17 cellular contexts compared by ENCODE assay signal in the genomic region with DNA sequence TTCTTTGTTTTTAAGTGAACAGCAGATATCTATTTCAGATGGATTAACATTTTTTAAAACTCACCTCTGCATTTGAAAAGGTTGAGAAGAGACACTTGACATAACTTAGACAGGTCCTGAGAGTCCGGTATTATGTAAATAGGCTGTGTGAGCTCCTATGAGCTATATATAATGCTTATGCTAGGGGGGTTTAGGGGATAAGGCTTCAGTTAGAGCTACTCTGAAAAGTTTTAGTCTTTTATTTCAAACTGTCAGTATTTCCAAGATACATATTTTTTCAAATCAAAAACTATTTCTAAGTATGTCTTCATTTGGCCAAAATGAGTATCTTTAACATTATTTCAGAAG.
"Had no signal": no experiment of that assay in that cellular context is flagged by ENCODE, and none has a peak within 500 bp of the region (broad histone marks: within the 10 kb centered on the region; RNA-seq: fewer than 3 reads in every experiment).

No MANE protein-coding gene starts in this region.

- DNase-seq: activated CD4-positive, alpha-beta memory T cell treated with anti-CD3 and anti-CD28 coated beads, Interleukin-2, amount 10 ng/mL, durations not matched to agents 7 days and 5 days; activated CD4-positive, alpha-beta T cell treated with anti-CD3 and anti-CD28 coated beads, Interleukin-2, amount 10 ng/mL, durations not matched to agents 24 days and 14 days; adrenal gland; cortex of kidney; kidney glomerular epithelial cell; mesenchymal stem cell; ovary; stimulated activated CD4-positive, alpha-beta T cell treated with anti-CD3 and anti-CD28 coated beads, Interleukin-4, amount 100 ng/mL, for 24 hours; stimulated activated naive CD4-positive, alpha-beta T cell treated with Interleukin-2 at 50 U/mL for 16 hours; transverse colon had no signal

- FAIRE-seq: urothelium cell line had no signal

- H3K27ac Mint-ChIP-seq: activated CD4-positive, alpha-beta memory T cell treated with anti-CD3 and anti-CD28 coated beads, Interleukin-2, amount 10 ng/mL, durations not matched to agents 7 days and 5 days; activated naive CD8-positive, alpha-beta T cell; nephron had no signal

- H3K4me1 Mint-ChIP-seq: nephron had no signal

- H3K4me1 ChIP-seq: breast epithelium, prostate gland had no signal

- H3K4me3 ChIP-seq: adrenal gland, breast epithelium, ovary, prostate gland, transverse colon had no signal

- H3K27ac ChIP-seq: adrenal gland, breast epithelium, neutrophil, ovary, prostate gland, transverse colon, VCaP had no signal

- H3K4me3 Mint-ChIP-seq: activated CD4-positive, alpha-beta memory T cell treated with anti-CD3 and anti-CD28 coated beads, Interleukin-2, amount 10 ng/mL, durations not matched to agents 7 days and 5 days; activated CD4-positive, alpha-beta T cell treated with anti-CD3 and anti-CD28 coated beads, Interleukin-2, amount 10 ng/mL, durations not matched to agents 24 days and 14 days; activated naive CD8-positive, alpha-beta T cell; nephron had no signal

- H3K36me3 Mint-ChIP-seq: activated naive CD8-positive, alpha-beta T cell had no signal

- H3K9me3 Mint-ChIP-seq: activated CD4-positive, alpha-beta memory T cell treated with anti-CD3 and anti-CD28 coated beads, Interleukin-2, amount 10 ng/mL, durations not matched to agents 7 days and 5 days; nephron had no signal

- H3K27me3 ChIP-seq: adrenal gland, breast epithelium, neutrophil, ovary, transverse colon had no signal

- H3K36me3 ChIP-seq: adrenal gland, breast epithelium, neutrophil, ovary, prostate gland, transverse colon had no signal

- H3K9me3 ChIP-seq: adrenal gland, breast epithelium, neutrophil, ovary, prostate gland, transverse colon had no signal

- H3K27me3 Mint-ChIP-seq: activated CD4-positive, alpha-beta T cell treated with anti-CD3 and anti-CD28 coated beads, Interleukin-2, amount 10 ng/mL, durations not matched to agents 24 days and 14 days had no signal
